8 cellular contexts compared by ENCODE assay signal in genomic region chr6:26554669-26555504, GRCh38. TPM values are rescaled to one million over a fixed set of nuclear protein-coding genes. Genes with fewer than 3 reads are reported as not detected.
A peak's percentile ranks its signal among the peaks of the same experiment; 100 is the strongest.
DNase-seq lines count a peak whose midpoint lies in the region; TF ChIP-seq lines count a peak whose summit lies in the region.

No MANE protein-coding gene starts in this region.

- peak overlapping the region; percentile 48 for H3K4me3 ChIP-seq in HEK293 (ENCODE audit: low read depth, low read length)
- peak overlapping the region; percentile 72 for H3K4me3 ChIP-seq in OCI-LY1 (ENCODE audit: low read depth, low read length, poor library complexity, severe bottlenecking)
- H3K4me3 ChIP-seq in fibroblast of mammary gland (ENCODE audit: control insufficient read depth, low read depth, low read length) = peak overlapping the region; percentile 58
- H3K4me3 ChIP-seq in neuron (ENCODE audit: low read length) = peak overlapping the region; percentile 60
- no peak overlapping the region for H3K4me3 ChIP-seq in lower leg skin (ENCODE audit: low read depth, poor library complexity, severe bottlenecking)

- no peak for TF ChIP-seq POLR2A in lower leg skin (IDR thresholded peaks at IDR 0.05)

- TF ChIP-seq CTCF in HEK293 (tag by site-specific recombination; IDR thresholded peaks at IDR 0.05) = no peak
- no peak for TF ChIP-seq CTCF in OCI-LY1 (IDR thresholded peaks at IDR 0.05; ENCODE audit: low read length)
- TF ChIP-seq CTCF in fibroblast of mammary gland (conservative IDR thresholded peaks at IDR 0.05; ENCODE audit: control insufficient read depth, insufficient read depth, low read depth, low read length) = no peak
- no peak for TF ChIP-seq CTCF in lower leg skin (IDR thresholded peaks at IDR 0.05)

- H2AFZ ChIP-seq in OCI-LY1 (ENCODE audit: low read length) (no peak overlapping the region), neuron (ENCODE audit: low read depth, low read length) (peak overlapping the region; percentile 40)

- H3K4me1 ChIP-seq in HEK293 (ENCODE audit: control insufficient read depth, insufficient read depth, low read length) (no peaks in the 10 kb centered on the region), OCI-LY1 (ENCODE audit: insufficient read depth, low read length, severe bottlenecking) (peaks cover 54% of the 10 kb centered on the region), neuron (ENCODE audit: insufficient read depth, low read length) (peaks cover 20% of the 10 kb centered on the region)

- H3K79me2 ChIP-seq in OCI-LY1 (ENCODE audit: insufficient read depth, low read length) = no peaks in the 10 kb centered on the region

- DNase-seq in CD1c-positive myeloid dendritic cell (ENCODE audit: extremely low spot score) (peak; percentile 60), activated T-cell treated with anti-CD3 and anti-CD28 coated beads for 4 hours (peak; percentile 42), fibroblast of mammary gland (ENCODE audit: low read depth) (peak; percentile 73), cerebellum (ENCODE audit: low spot score) (no peak), lower leg skin (ENCODE audit: low spot score in 2 of 2) (no peak)

- peak overlapping the region; percentile 92 for H3K4me2 ChIP-seq in OCI-LY1 (ENCODE audit: low read length)

- H3F3A ChIP-seq in OCI-LY1 (ENCODE audit: insufficient read depth, low read length) = 0 out of 2 replicates have a peak, but pooled peaks cover 6% of the 10 kb centered on the region

- H4K20me1 ChIP-seq in OCI-LY1 (ENCODE audit: insufficient read depth, low read length) = no peaks in the 10 kb centered on the region

- intact Hi-C loops in lower leg skin (cut with DNase I; ENCODE audit: low total_unique reads) = no loop called here

- H3K9me2 ChIP-seq in OCI-LY1 (ENCODE audit: low read depth, low read length) = no peaks in the 10 kb centered on the region

- H3K27me3 ChIP-seq in OCI-LY1 (ENCODE audit: insufficient read depth, low read length) = no peaks in the 10 kb centered on the region
- no peaks in the 10 kb centered on the region for H3K27me3 ChIP-seq in neuron (ENCODE audit: insufficient read depth, low read length)

- H3K9me3 ChIP-seq in HEK293 (ENCODE audit: control insufficient read depth, insufficient read depth, low read depth, low read length) (no peaks in the 10 kb centered on the region), OCI-LY1 (ENCODE audit: low read length) (no peaks in the 10 kb centered on the region), neuron (ENCODE audit: low read length) (no peaks in the 10 kb centered on the region)

- H3K36me3 ChIP-seq in HEK293 (ENCODE audit: control insufficient read depth in 2 of 2, insufficient read depth in 1 of 2, low read length in 2 of 2) (no peaks in the 10 kb centered on the region), OCI-LY1 (ENCODE audit: insufficient read depth, low read length) (no peaks in the 10 kb centered on the region), neuron (ENCODE audit: insufficient read depth, low read length) (no peaks in the 10 kb centered on the region)

- POLR2A ChIA-PET in HEK293 (lab: Yijun Ruan, JAX) = interaction anchor here (3.6 kb wide), 1 partner anchor 18 kb away, joined by 29 read pairs; the partner anchor contains the start of gene HMGN4

- H3K9ac ChIP-seq in OCI-LY1 (ENCODE audit: low read length) = peak overlapping the region; percentile 45

- 14 to 24% methylated on average over 27 of the region's 27 CpGs for WGBS in lower leg skin, 2 donors

- CTCF ChIA-PET in HEK293 (lab: Yijun Ruan, JAX) = interaction anchor here (0.6 to 3.3 kb wide), 4 partner anchors 17 to 213 kb away, joined by 3 to 9 read pairs (median 7); no protein-coding TSS in a partner anchor

- H3K27ac ChIP-seq in HEK293 (ENCODE audit: extremely low read depth, low read depth, low read length) (peak overlapping the region; percentile 32; the same call in 1 of the 2 replicates), OCI-LY1 (ENCODE audit: low read depth, low read length, poor library complexity, severe bottlenecking) (peak overlapping the region; percentile 76)

TF ChIP-seq in HEK293, 187 proteins besides CTCF, POLR2A, EP300 and RAD21 (continues in another document):
- TF ChIP-seq ZNF184 (tag by site-specific recombination; IDR thresholded peaks at IDR 0.05) (peak; percentile 48; the same call in 1 of the 2 replicates), ZNF37A (tag by site-specific recombination; IDR thresholded peaks at IDR 0.05) (no peak), ZNF155 (tag by site-specific recombination; IDR thresholded peaks at IDR 0.05) (no peak), ZNF768 (tag by site-specific recombination; IDR thresholded peaks at IDR 0.05) (no peak), ZNF157 (tag by site-specific recombination; IDR thresholded peaks at IDR 0.05) (no peak), ZNF624 (tag by site-specific recombination; IDR thresholded peaks at IDR 0.05) (no peak), ZNF473 (tag by site-specific recombination; IDR thresholded peaks at IDR 0.05) (no peak), ZXDB (tag by site-specific recombination; IDR thresholded peaks at IDR 0.05) (0 out of 2 replicates have a peak, but pooled peaks have one; percentile 13), ZNF148 (tag by site-specific recombination; IDR thresholded peaks at IDR 0.05; ENCODE audit: borderline replicate concordance) (no peak), HOXC10 (CRISPR knock-in tag; IDR thresholded peaks at IDR 0.05) (no peak), ZNF664 (tag by site-specific recombination; IDR thresholded peaks at IDR 0.05) (0 out of 2 replicates have a peak, but pooled peaks have one; percentile 46), ZNF426 (tag by site-specific recombination; IDR thresholded peaks at IDR 0.05) (no peak), ZNF174 (tag by site-specific recombination; IDR thresholded peaks at IDR 0.05) (no peak), ZNF146 (tag by site-specific recombination; IDR thresholded peaks at IDR 0.05) (no peak), ZBTB49 (tag by site-specific recombination; IDR thresholded peaks at IDR 0.05; ENCODE audit: low read depth) (no peak), ZNF670 (tag by site-specific recombination; IDR thresholded peaks at IDR 0.05; ENCODE audit: low read depth) (no peak), MYNN (tag by site-specific recombination; IDR thresholded peaks at IDR 0.05; ENCODE audit: borderline replicate concordance) (peak; percentile 57; the same call in 1 of the 2 replicates), GLI4 (tag by site-specific recombination; IDR thresholded peaks at IDR 0.05) (no peak), ZNF629 (tag by site-specific recombination; IDR thresholded peaks at IDR 0.05) (peak; percentile 33; the same call in 1 of the 2 replicates), SCRT2 (tag by site-specific recombination; IDR thresholded peaks at IDR 0.05) (peak; percentile 94)
- TF ChIP-seq, protein P1, sequence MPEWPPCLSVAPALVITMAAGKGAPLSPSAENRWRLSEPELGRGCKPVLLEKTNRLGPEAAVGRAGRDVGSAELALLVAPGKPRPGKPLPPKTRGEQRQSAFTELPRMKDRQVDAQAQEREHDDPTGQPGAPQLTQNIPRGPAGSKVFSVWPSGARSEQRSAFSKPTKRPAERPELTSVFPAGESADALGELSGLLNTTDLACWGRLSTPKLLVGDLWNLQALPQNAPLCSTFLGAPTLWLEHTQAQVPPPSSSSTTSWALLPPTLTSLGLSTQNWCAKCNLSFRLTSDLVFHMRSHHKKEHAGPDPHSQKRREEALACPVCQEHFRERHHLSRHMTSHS (tag by site-specific recombination; IDR thresholded peaks at IDR 0.05) = no peak

RNA-seq across cellular contexts. Expression of gene HMGN4, which starts 16.7 kb away (rescaled TPM):
- total RNA-seq in cerebellum = 35.7 TPM
- 10 to 100 TPM; 27.1 to 43.0 (median 39.2) TPM for total RNA-seq in lower leg skin

RNA-seq across cellular contexts. Expression of gene ABT1, which starts 41.9 kb away (rescaled TPM):
- total RNA-seq in cerebellum = 7.6 TPM
- 10 to 100 TPM; 22.0 to 25.7 (median 24.2) TPM for total RNA-seq in lower leg skin

RNA-seq across cellular contexts. Expression of gene BTN1A1, which starts 54.8 kb away (rescaled TPM):
- total RNA-seq in cerebellum = not detected
- not detected for total RNA-seq in lower leg skin

Comparison
In these comparisons a context has a peak if more than half of its experiments do, and no peak if none do; other contexts are left out.
1. DNase-seq: peak in CD1c-positive myeloid dendritic cell (single experiment), activated T-cell treated with anti-CD3 and anti-CD28 coated beads for 4 hours (single experiment) and fibroblast of mammary gland (single experiment); none in cerebellum (single experiment) and lower leg skin (0 of 2).